In genomic region chr6:144360401-144360800, GRCh38 we compare ENCODE assay signal across 14 cellular contexts.
DNase-seq lines count a peak whose midpoint lies in the region; ATAC-seq and TF ChIP-seq lines count a peak whose summit lies in the region.
"Had no signal": no experiment of that assay in that cellular context is flagged by ENCODE, and none has a peak within 500 bp of the region (broad histone marks: within the 10 kb centered on the region; RNA-seq: fewer than 3 reads in every experiment).

No MANE protein-coding gene starts in this region.

- CTCF ChIA-PET in Panc1 (lab: Charles Lee), result no interaction called here

- peaks cover 83% of the 10 kb centered on the region for H3K4me1 ChIP-seq in left ventricle myocardium inferior
- peaks cover 46% of the 10 kb centered on the region for H3K4me1 ChIP-seq in Panc1 (ENCODE audit: control insufficient read depth, insufficient read depth, low read length)

- no peak overlapping the region for H3K4me3 ChIP-seq in left ventricle myocardium inferior
- no peak overlapping the region for H3K4me3 ChIP-seq in Panc1 (ENCODE audit: low read depth in 2 of 2, low read length in 2 of 2)
- H3K4me3 ChIP-seq: pancreas had no signal

- no peaks in the 10 kb centered on the region for H3K36me3 ChIP-seq in left ventricle myocardium inferior
- H3K36me3 ChIP-seq in Panc1 (ENCODE audit: control insufficient read depth, insufficient read depth, low read length), result no peaks in the 10 kb centered on the region
- H3K36me3 ChIP-seq: pancreas had no signal

- DNase-seq in left ventricle myocardium inferior (no peak), Right ventricle myocardium inferior (ENCODE audit: missing footprints) (no peak), Panc1 (ENCODE audit: low read depth, low spot score) (no peak), foreskin melanocyte (peak; percentile 84), GM13977 (ENCODE audit: low spot score) (no peak), NAMALWA (ENCODE audit: low spot score) (no peak)
- DNase-seq in stimulated activated naive CD8-positive, alpha-beta T cell treated with anti-CD3 and anti-CD28 coated beads, Interleukin-15, amount 100 ng/mL, for 72 hours, result no peak
- DNase-seq: activated naive CD4-positive, alpha-beta T cell treated with anti-CD3 and anti-CD28 coated beads, Interleukin-2, amount 50 U/mL, for 16 hours; central memory CD4-positive, alpha-beta T cell; NCI-H2081; NCI-H774; pancreas; SHP77 had no signal

- no peaks in the 10 kb centered on the region for H3K9me3 Mint-ChIP-seq in stimulated activated naive CD8-positive, alpha-beta T cell treated with anti-CD3 and anti-CD28 coated beads, Interleukin-15, amount 100 ng/mL, for 72 hours

- no TSS peak for BruUV-seq in Panc1 (replicated peaks; lab: Mats Ljungman, UMichigan)

- POLR2A ChIA-PET in Panc1 (lab: Charles Lee), result no interaction called here

- peak overlapping the region; percentile 10 to 38 for H3K27ac Mint-ChIP-seq in stimulated activated naive CD8-positive, alpha-beta T cell treated with anti-CD3 and anti-CD28 coated beads, Interleukin-15, amount 100 ng/mL, for 72 hours

- TF ChIP-seq CTCF in left ventricle myocardium inferior (IDR thresholded peaks at IDR 0.05; ENCODE audit: borderline replicate concordance) (no peak), Panc1 (IDR thresholded peaks at IDR 0.05) (no peak), GM13977 (IDR thresholded peaks at IDR 0.05; ENCODE audit: extremely low read depth, insufficient read depth, missing control alignments) (no peak)

- H3K4me3 Mint-ChIP-seq in stimulated activated naive CD8-positive, alpha-beta T cell treated with anti-CD3 and anti-CD28 coated beads, Interleukin-15, amount 100 ng/mL, for 72 hours, result no peak overlapping the region

- ATAC-seq in Right ventricle myocardium inferior (no peak), Panc1 (peak; percentile 89), GM19324 (IDR thresholded peaks at IDR 0.05; ENCODE audit: low FRiP score, unreplicated experiment) (no peak)
- peak; percentile 21 for ATAC-seq in stimulated activated naive CD8-positive, alpha-beta T cell treated with anti-CD3 and anti-CD28 coated beads, Interleukin-15, amount 100 ng/mL, for 72 hours

- intact Hi-C loops in left ventricle myocardium inferior (cut with micrococcal nuclease) (no loop called here), Right ventricle myocardium inferior (cut with DNase I) (no loop called here), Panc1 (cut with micrococcal nuclease; ENCODE audit: unreplicated experiment) (no loop called here)

- no peaks in the 10 kb centered on the region for H3K27me3 ChIP-seq in left ventricle myocardium inferior (ENCODE audit: low read depth)
- H3K27me3 ChIP-seq in Panc1 (ENCODE audit: control insufficient read depth, insufficient read depth, low read length), result no peaks in the 10 kb centered on the region
- H3K27me3 ChIP-seq: pancreas had no signal

- no peaks in the 10 kb centered on the region for H3K9me3 ChIP-seq in left ventricle myocardium inferior (replicated peaks)
- no peaks in the 10 kb centered on the region for H3K9me3 ChIP-seq in Panc1 (ENCODE audit: control insufficient read depth, insufficient read depth, low read depth, low read length)
- H3K9me3 ChIP-seq: pancreas had no signal

- no peaks in the 10 kb centered on the region for H3K27me3 Mint-ChIP-seq in stimulated activated naive CD8-positive, alpha-beta T cell treated with anti-CD3 and anti-CD28 coated beads, Interleukin-15, amount 100 ng/mL, for 72 hours

- H3K27ac ChIP-seq in left ventricle myocardium inferior (replicated peaks) (peak overlapping the region; percentile 66), Panc1 (ENCODE audit: low read length) (peak overlapping the region; percentile 58)

- H3K4me1 Mint-ChIP-seq in stimulated activated naive CD8-positive, alpha-beta T cell treated with anti-CD3 and anti-CD28 coated beads, Interleukin-15, amount 100 ng/mL, for 72 hours, result peaks cover 69% of the 10 kb centered on the region

- in situ Hi-C loops in Panc1 (cut with HindIII; ENCODE audit: low pct_unique_long_range_greater_than_20kb, low sequenced_read_pairs), result no loop called here
- in situ Hi-C loops in GM13977 (cut with MboI; ENCODE audit: low pct_unique_long_range_greater_than_20kb, low sequenced_read_pairs, unreplicated experiment), result no loop called here

Comparison
In these comparisons a context has a peak if more than half of its experiments do, and no peak if none do; other contexts are left out.
1. ATAC-seq: peak in Panc1 (single experiment) and stimulated activated naive CD8-positive, alpha-beta T cell treated with anti-CD3 and anti-CD28 coated beads, Interleukin-15, amount 100 ng/mL, for 72 hours (single experiment); none in Right ventricle myocardium inferior (single experiment) and GM19324 (single experiment).